6 cellular contexts compared by ENCODE assay signal in genomic region chr6:68676094-68676493, GRCh38. TPM values are rescaled to one million over a fixed set of nuclear protein-coding genes. Genes with fewer than 3 reads are reported as not detected.
"Had no signal": no experiment of that assay in that cellular context is flagged by ENCODE, and none has a peak within 500 bp of the region (broad histone marks: within the 10 kb centered on the region; RNA-seq: fewer than 3 reads in every experiment).

No MANE protein-coding gene starts in this region.

RNA-seq across cellular contexts. Expression of gene ADGRB3, which starts 41.0 kb away (rescaled TPM):
- total RNA-seq: dermis blood vessel endothelial cell, dermis microvascular lymphatic vessel endothelial cell, endothelial cell of umbilical vein, foreskin keratinocyte, glomerular endothelial cell had no signal
- polyA plus RNA-seq: endothelial cell of umbilical vein, fibroblast of lung, foreskin keratinocyte had no signal
